8 cellular contexts compared by ENCODE assay signal in the genomic region with DNA sequence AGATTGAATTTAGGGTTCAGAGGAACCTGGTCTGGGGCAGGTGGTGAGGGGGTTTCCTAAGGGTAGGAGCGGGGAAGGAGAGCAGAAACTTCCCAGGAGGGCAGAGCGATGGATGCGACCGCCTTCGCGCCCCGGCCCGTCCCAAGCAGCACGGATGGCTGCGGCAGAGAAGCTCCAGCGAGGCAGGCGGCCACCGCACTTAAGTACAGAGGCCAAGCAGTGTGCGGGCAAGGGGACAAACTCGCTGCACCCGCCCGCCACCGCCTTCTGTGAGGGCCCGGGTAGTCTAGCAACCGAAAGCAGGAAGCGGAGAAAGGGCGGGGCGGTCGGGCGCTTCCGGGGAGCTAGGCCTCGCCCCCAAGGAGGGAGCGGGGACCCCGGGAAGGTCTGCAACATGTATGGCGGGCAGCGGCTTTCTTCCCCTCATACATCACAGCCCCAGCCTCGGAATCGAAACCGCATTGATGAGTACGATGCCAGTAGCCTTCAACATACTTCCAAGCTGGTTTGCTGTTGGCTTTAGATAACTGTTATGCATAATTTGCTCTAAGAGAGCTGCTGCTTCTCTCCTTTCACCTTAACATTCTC. TPM values are rescaled to one million over a fixed set of nuclear protein-coding genes. Genes with fewer than 3 reads are reported as not detected.
DNase-seq lines count a peak whose midpoint lies in the region; ATAC-seq and TF ChIP-seq lines count a peak whose summit lies in the region.

Gene AGBL2 (minus strand): TSS at position 288 of the 588 bp plus-strand sequence. CDS start 719 bp downstream, outside the sequence.

- no peak for TF ChIP-seq CTCF in coronary artery (IDR thresholded peaks at IDR 0.05)

- H3K4me3 ChIP-seq in coronary artery = peak within 1 kb of the TSS; percentile 77

- ATAC-seq in GM18858 (IDR thresholded peaks at IDR 0.05; ENCODE audit: unreplicated experiment) (peak; percentile 93), HG03064 (IDR thresholded peaks at IDR 0.05; ENCODE audit: low read depth, unreplicated experiment) (peak; percentile 98)

- H3K27ac ChIP-seq in coronary artery = peak within 1 kb of the TSS; percentile 49 to 75

- DNase-seq in A172 (ENCODE audit: low spot score) = peak; percentile 71
- peak; percentile 80 for DNase-seq in NCI-H2227 treated with DMSO at 0.1 percent for 48 hours (lab: John Stamatoyannopoulos, UW)
- DNase-seq in activated CD4-positive, alpha-beta T cell treated with anti-CD3 and anti-CD28 coated beads for 48 hours = peak; percentile 90
- peak; percentile 80 for DNase-seq in coronary artery (ENCODE audit: low spot score)
- peak; percentile 92 for DNase-seq in left kidney (ENCODE audit: low read depth, low spot score)
- peak; percentile 70 for DNase-seq in stimulated activated CD4-positive, alpha-beta T cell treated with anti-CD3 and anti-CD28 coated beads, Interleukin-2, amount 100 ng/mL, for 4 hours (ENCODE audit: low read depth)

RNA-seq across cellular contexts. Expression of gene AGBL2, which starts in this region (rescaled TPM):
- 1.8 and 2.8 TPM in 2 replicates for total RNA-seq in A172 (2014; rRNA removed; shearing (Covaris generic))

Comparison
In these comparisons a context has a peak if more than half of its experiments do, and no peak if none do; other contexts are left out.
1. Peak in every context shown above with its lines: DNase-seq, ATAC-seq, H3K4me3 ChIP-seq and H3K27ac ChIP-seq.